In the genomic region with DNA sequence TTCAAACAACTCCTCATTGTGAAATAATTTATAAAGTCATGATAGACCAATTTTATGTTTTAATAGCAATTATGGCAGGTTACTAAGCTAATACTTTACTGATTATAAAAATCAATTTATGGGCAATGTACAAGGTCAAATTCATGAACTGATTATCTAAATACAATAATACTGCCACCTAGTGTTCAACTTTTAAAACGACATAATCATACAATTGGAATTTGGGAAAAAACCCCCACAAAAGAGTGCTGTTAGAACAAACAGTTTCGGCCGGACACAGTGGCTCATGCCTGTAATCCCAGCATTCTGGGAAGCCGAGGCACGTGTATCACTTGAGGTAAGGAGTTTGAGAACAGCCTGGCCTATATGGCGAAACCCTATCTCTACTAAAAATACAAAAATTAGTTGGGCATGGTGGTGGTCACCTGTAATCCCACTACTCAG, we compare ENCODE assay signal across 9 cellular contexts. TPM values are rescaled to one million over a fixed set of nuclear protein-coding genes. Genes with fewer than 3 reads are reported as not detected.
DNase-seq lines count a peak whose midpoint lies in the region; ATAC-seq and TF ChIP-seq lines count a peak whose summit lies in the region.
"Had no signal": no experiment of that assay in that cellular context is flagged by ENCODE, and none has a peak within 500 bp of the region (broad histone marks: within the 10 kb centered on the region; RNA-seq: fewer than 3 reads in every experiment).

No MANE protein-coding gene starts in this region.

- DNase-seq in activated naive CD4-positive, alpha-beta T cell treated with Interleukin-2 at 50 U/mL for 16 hours: no peak
- DNase-seq in NCI-H2227 (lab: John Stamatoyannopoulos, UW; ENCODE audit: unreplicated experiment) (peak; percentile 29), chondrocyte (ENCODE audit: low spot score) (no peak), mesendoderm (peak; percentile 23)
- DNase-seq in stimulated activated naive CD4-positive, alpha-beta T cell treated with Interleukin-2 at 50 U/mL for 16 hours (lab: John Stamatoyannopoulos, UW): no peak
- DNase-seq: activated naive CD8-positive, alpha-beta T cell treated with anti-CD3 and anti-CD28 coated beads, Interleukin-2, amount 10 ng/mL, durations not matched to agents 7 days and 5 days had no signal

- H2BK5ac ChIP-seq in mesendoderm (ENCODE audit: low read length): no peak overlapping the region

- H3K36me3 ChIP-seq in mesendoderm (ENCODE audit: control insufficient read depth, insufficient read depth, low read length): no peaks in the 10 kb centered on the region

- H4K5ac ChIP-seq in mesendoderm (ENCODE audit: low read length): no peak overlapping the region

- peaks cover 65% of the 10 kb centered on the region for H3K4me1 Mint-ChIP-seq in activated naive CD4-positive, alpha-beta T cell treated with anti-CD3 and anti-CD28 coated beads, Interleukin-2, amount 50 U/mL, for 24 hours
- H3K4me1 Mint-ChIP-seq in chondrocyte (ENCODE audit: low read depth): peaks cover 11% of the 10 kb centered on the region
- H3K4me1 Mint-ChIP-seq in stimulated activated memory B cell treated with anti-CD40 and anti-IgM and Interleukin-4, amounts not matched to agents 10 μg/mL and 1 μg/mL and 100 μg/mL, for 72 hours: peaks cover 26% of the 10 kb centered on the region

- peak; percentile 95 for TF ChIP-seq CTCF in chondrocyte (IDR thresholded peaks at IDR 0.05)

- no peaks in the 10 kb centered on the region for H3K36me3 Mint-ChIP-seq in activated naive CD4-positive, alpha-beta T cell treated with anti-CD3 and anti-CD28 coated beads, Interleukin-2, amount 50 U/mL, for 24 hours
- no peaks in the 10 kb centered on the region for H3K36me3 Mint-ChIP-seq in chondrocyte (ENCODE audit: low read depth)
- no peaks in the 10 kb centered on the region for H3K36me3 Mint-ChIP-seq in stimulated activated memory B cell treated with anti-CD40 and anti-IgM and Interleukin-4, amounts not matched to agents 10 μg/mL and 1 μg/mL and 100 μg/mL, for 72 hours

- no peak overlapping the region for H3K27ac ChIP-seq in mesendoderm (ENCODE audit: low read depth, low read length)

- H2AK5ac ChIP-seq in mesendoderm (ENCODE audit: low read length): no peak overlapping the region

- no peak overlapping the region for H3K9ac ChIP-seq in mesendoderm (ENCODE audit: low read length)

- H3K27me3 ChIP-seq in mesendoderm (ENCODE audit: insufficient read depth, low read length, poor library complexity): peaks cover 2% of the 10 kb centered on the region

- H3K27ac Mint-ChIP-seq in activated naive CD4-positive, alpha-beta T cell treated with anti-CD3 and anti-CD28 coated beads, Interleukin-2, amount 50 U/mL, for 24 hours: peak overlapping the region; percentile 51
- H3K27ac Mint-ChIP-seq in chondrocyte (ENCODE audit: unreplicated experiment): peak overlapping the region; percentile 49
- H3K27ac Mint-ChIP-seq in stimulated activated memory B cell treated with anti-CD40 and anti-IgM and Interleukin-4, amounts not matched to agents 10 μg/mL and 1 μg/mL and 100 μg/mL, for 72 hours: no peak overlapping the region
- H3K27ac Mint-ChIP-seq: activated naive CD8-positive, alpha-beta T cell treated with anti-CD3 and anti-CD28 coated beads, Interleukin-2, amount 10 ng/mL, durations not matched to agents 7 days and 5 days had no signal

- no peak overlapping the region for H3K56ac ChIP-seq in mesendoderm (ENCODE audit: low read length)

- no peaks in the 10 kb centered on the region for H3K79me1 ChIP-seq in mesendoderm (ENCODE audit: low read length)

- H3K27me3 Mint-ChIP-seq in activated naive CD4-positive, alpha-beta T cell treated with anti-CD3 and anti-CD28 coated beads, Interleukin-2, amount 50 U/mL, for 24 hours: no peaks in the 10 kb centered on the region
- H3K27me3 Mint-ChIP-seq in chondrocyte (ENCODE audit: low read depth): no peaks in the 10 kb centered on the region
- H3K27me3 Mint-ChIP-seq in stimulated activated memory B cell treated with anti-CD40 and anti-IgM and Interleukin-4, amounts not matched to agents 10 μg/mL and 1 μg/mL and 100 μg/mL, for 72 hours: no peaks in the 10 kb centered on the region
- H3K27me3 Mint-ChIP-seq: activated naive CD8-positive, alpha-beta T cell treated with anti-CD3 and anti-CD28 coated beads, Interleukin-2, amount 10 ng/mL, durations not matched to agents 7 days and 5 days had no signal

- no CpG with 5 or more reads among the region's 6 CpGs for WGBS in mesendoderm (ENCODE audit: extremely low coverage, insufficient coverage, low lambda C conversion rate)

- no peak overlapping the region for H4K8ac ChIP-seq in mesendoderm (ENCODE audit: low read depth, low read length)

- H2BK15ac ChIP-seq in mesendoderm (replicated peaks; ENCODE audit: low read depth): no peak overlapping the region

- no peak overlapping the region for H2BK120ac ChIP-seq in mesendoderm (ENCODE audit: low read depth, low read length)

- no peak overlapping the region for H3K4me3 Mint-ChIP-seq in activated naive CD4-positive, alpha-beta T cell treated with anti-CD3 and anti-CD28 coated beads, Interleukin-2, amount 50 U/mL, for 24 hours
- no peak overlapping the region for H3K4me3 Mint-ChIP-seq in chondrocyte (ENCODE audit: unreplicated experiment)
- H3K4me3 Mint-ChIP-seq in stimulated activated memory B cell treated with anti-CD40 and anti-IgM and Interleukin-4, amounts not matched to agents 10 μg/mL and 1 μg/mL and 100 μg/mL, for 72 hours: no peak overlapping the region
- H3K4me3 Mint-ChIP-seq: activated naive CD8-positive, alpha-beta T cell treated with anti-CD3 and anti-CD28 coated beads, Interleukin-2, amount 10 ng/mL, durations not matched to agents 7 days and 5 days had no signal

- no peak overlapping the region for H3K18ac ChIP-seq in mesendoderm (ENCODE audit: low read length)

- H3K9me3 Mint-ChIP-seq in activated naive CD4-positive, alpha-beta T cell treated with anti-CD3 and anti-CD28 coated beads, Interleukin-2, amount 50 U/mL, for 24 hours: no peaks in the 10 kb centered on the region
- H3K9me3 Mint-ChIP-seq in chondrocyte (ENCODE audit: low read depth): no peaks in the 10 kb centered on the region
- no peaks in the 10 kb centered on the region for H3K9me3 Mint-ChIP-seq in stimulated activated memory B cell treated with anti-CD40 and anti-IgM and Interleukin-4, amounts not matched to agents 10 μg/mL and 1 μg/mL and 100 μg/mL, for 72 hours
- H3K9me3 Mint-ChIP-seq: activated naive CD8-positive, alpha-beta T cell treated with anti-CD3 and anti-CD28 coated beads, Interleukin-2, amount 10 ng/mL, durations not matched to agents 7 days and 5 days had no signal

- H3K4ac ChIP-seq in mesendoderm (ENCODE audit: low read depth, low read length): no peak overlapping the region

- no peak overlapping the region for H3K4me2 ChIP-seq in mesendoderm (ENCODE audit: low read length)

- ATAC-seq in stimulated activated memory B cell treated with anti-CD40 and anti-IgM and Interleukin-4, amounts not matched to agents 10 μg/mL and 1 μg/mL and 100 μg/mL, for 72 hours: no peak
- no peak for ATAC-seq in GM21381 (IDR thresholded peaks at IDR 0.05; ENCODE audit: unreplicated experiment)

- H3K4me3 ChIP-seq in mesendoderm (ENCODE audit: low read length): no peak overlapping the region

- H3K4me1 ChIP-seq in mesendoderm (ENCODE audit: control insufficient read depth, low read depth, low read length): no peaks in the 10 kb centered on the region

- no peaks in the 10 kb centered on the region for H3K79me2 ChIP-seq in mesendoderm (ENCODE audit: control insufficient read depth, insufficient read depth, low read length)

- no peak overlapping the region for H3K23ac ChIP-seq in mesendoderm (ENCODE audit: low read length)

RNA-seq across cellular contexts. Expression of a gene that starts 14.0 kb away (rescaled TPM):
- 18.8 to 24.9 TPM (median 19.6 TPM) in 3 replicates for total RNA-seq in chondrocyte
- polyA plus RNA-seq in mesendoderm (2013, experiment 1 of 2): 22.7 TPM
- polyA plus RNA-seq in mesendoderm (2013, experiment 2 of 2): 21.6 TPM

Comparison
In these comparisons a context has a peak if more than half of its experiments do, and no peak if none do; other contexts are left out.
1. DNase-seq: peak in NCI-H2227 (single experiment) and mesendoderm (single experiment); none in activated naive CD4-positive, alpha-beta T cell treated with Interleukin-2 at 50 U/mL for 16 hours (single experiment), chondrocyte (single experiment) and stimulated activated naive CD4-positive, alpha-beta T cell treated with Interleukin-2 at 50 U/mL for 16 hours (single experiment).